Comparison of ENCODE assay signal across 20 cellular contexts in genomic region chr9:104819033-104819432, GRCh38. TPM values are rescaled to one million over a fixed set of nuclear protein-coding genes. Genes with fewer than 3 reads are reported as not detected.
"Had no signal": no experiment of that assay in that cellular context is flagged by ENCODE, and none has a peak within 500 bp of the region (broad histone marks: within the 10 kb centered on the region; RNA-seq: fewer than 3 reads in every experiment).

No MANE protein-coding gene starts in this region.

- ATAC-seq: gastroesophageal sphincter; left cardiac atrium; left lung; left ventricle myocardium superior; lower lobe of right lung; mucosa of descending colon; naive thymus-derived CD8-positive, alpha-beta T cell had no signal

- H3K27ac ChIP-seq: colonic mucosa, esophagus squamous epithelium, gastroesophageal sphincter, heart right ventricle, left lung, lower lobe of right lung had no signal

- H3K27me3 ChIP-seq: colonic mucosa, esophagus squamous epithelium, gastroesophageal sphincter, heart right ventricle, left lung had no signal

- H3K4me1 ChIP-seq: colonic mucosa, esophagus squamous epithelium, gastroesophageal sphincter, heart right ventricle, left lung, lower lobe of right lung had no signal

- DNase-seq: colonic mucosa; cortex of kidney; effector CD4-positive, alpha-beta T cell; effector memory CD4-positive, alpha-beta T cell; esophagus squamous epithelium; foreskin fibroblast; foreskin melanocyte; head of caudate nucleus; heart right ventricle; hippocampal formation; left cardiac atrium; left lung; left ventricle myocardium superior; lower lobe of right lung; mesenchymal stem cell; mucosa of descending colon; naive B cell; naive thymus-derived CD8-positive, alpha-beta T cell had no signal

- H3K9me3 ChIP-seq: colonic mucosa, esophagus squamous epithelium, gastroesophageal sphincter, heart right ventricle, left lung, lower lobe of right lung, mucosa of descending colon had no signal

- H3K4me3 ChIP-seq: colonic mucosa, esophagus squamous epithelium, gastroesophageal sphincter, heart right ventricle, left lung, lower lobe of right lung, mucosa of descending colon had no signal

RNA-seq across cellular contexts. Expression of gene NIPSNAP3B, which starts 55.1 kb away (rescaled TPM):
- total RNA-seq: epithelial cell of proximal tubule had no signal
